25 cellular contexts compared by ENCODE assay signal in genomic region chr6:13260831-13261230, GRCh38.
DNase-seq lines count a peak whose midpoint lies in the region; ATAC-seq and TF ChIP-seq lines count a peak whose summit lies in the region.
"Had no signal": no experiment of that assay in that cellular context is flagged by ENCODE, and none has a peak within 500 bp of the region (broad histone marks: within the 10 kb centered on the region; RNA-seq: fewer than 3 reads in every experiment).

No MANE protein-coding gene starts in this region.

- TF ChIP-seq CTCF in DOHH2 (IDR thresholded peaks at IDR 0.05; ENCODE audit: low read depth, low read length, poor library complexity, severe bottlenecking) (no peak), neutrophil (IDR thresholded peaks at IDR 0.05) (no peak), testis (IDR thresholded peaks at IDR 0.05) (no peak), Caco-2 (IDR thresholded peaks at IDR 0.05; ENCODE audit: insufficient read depth in 1 of 2, low read depth in 1 of 2, low read length in 1 of 2, severe bottlenecking in 1 of 2, unreplicated experiment in 1 of 2) (no peak)

- H3K4me1 ChIP-seq in DOHH2 (ENCODE audit: control insufficient read depth, low read length) = peaks cover 82% of the 10 kb centered on the region
- peaks cover 51 to 60% of the 10 kb centered on the region in 2 experiments for H3K4me1 ChIP-seq in neutrophil (ENCODE audit: control insufficient read depth in 1 of 2, insufficient read depth in 1 of 2, low read depth in 1 of 2, low read length in 1 of 2)
- H3K4me1 ChIP-seq in testis = no peaks in the 10 kb centered on the region
- H3K4me1 ChIP-seq in Caco-2 = peaks cover 5% of the 10 kb centered on the region; the same call in 1 of the 2 replicates
- H3K4me1 ChIP-seq: sigmoid colon had no signal

- CTCF ChIA-PET in Caco-2 (lab: Charles Lee) = no interaction called here

- H3K36me3 Mint-ChIP-seq in IgD-negative memory B cell (no peaks in the 10 kb centered on the region), Caco-2 (ENCODE audit: insufficient read depth, unreplicated experiment) (no peaks in the 10 kb centered on the region)
- H3K36me3 Mint-ChIP-seq in activated naive CD8-positive, alpha-beta T cell treated with anti-CD3 and anti-CD28 coated beads for 36 hours = peaks cover 4% of the 10 kb centered on the region
- H3K36me3 Mint-ChIP-seq: activated CD4-positive, alpha-beta memory T cell treated with anti-CD3 and anti-CD28 coated beads for 36 hours; activated naive CD4-positive, alpha-beta T cell treated with anti-CD3 and anti-CD28 coated beads, Interleukin-2, amount 50 U/mL, for 72 hours had no signal

- H3K27ac Mint-ChIP-seq in IgD-negative memory B cell (peak overlapping the region; percentile 52 to 97 (median 63)), Caco-2 (ENCODE audit: unreplicated experiment) (no peak overlapping the region)
- H3K27ac Mint-ChIP-seq in activated naive CD8-positive, alpha-beta T cell treated with anti-CD3 and anti-CD28 coated beads for 36 hours = no peak overlapping the region
- H3K27ac Mint-ChIP-seq: activated CD4-positive, alpha-beta memory T cell treated with anti-CD3 and anti-CD28 coated beads for 36 hours; activated naive CD4-positive, alpha-beta T cell treated with anti-CD3 and anti-CD28 coated beads, Interleukin-2, amount 50 U/mL, for 72 hours; activated T-helper 17 cell treated with anti-CD3 and anti-CD28 coated beads, Interleukin-2, amount 50 U/mL, for 72 hours; GM23338; HFFc6; progenitor cell of endocrine pancreas had no signal

- H3K27me3 ChIP-seq in DOHH2 (ENCODE audit: control insufficient read depth, low read length) = no peaks in the 10 kb centered on the region
- no peaks in the 10 kb centered on the region for H3K27me3 ChIP-seq in neutrophil
- H3K27me3 ChIP-seq in testis = no peaks in the 10 kb centered on the region
- H3K27me3 ChIP-seq in Caco-2 (replicated peaks; ENCODE audit: control insufficient read depth, insufficient read depth, low read length) = no peaks in the 10 kb centered on the region
- H3K27me3 ChIP-seq: left lung, MG63, sigmoid colon, tibial artery had no signal

- H3K27me3 Mint-ChIP-seq in IgD-negative memory B cell = no peaks in the 10 kb centered on the region
- H3K27me3 Mint-ChIP-seq in activated naive CD8-positive, alpha-beta T cell treated with anti-CD3 and anti-CD28 coated beads for 36 hours = no peaks in the 10 kb centered on the region
- H3K27me3 Mint-ChIP-seq in Caco-2 (ENCODE audit: insufficient read depth, unreplicated experiment) = no peaks in the 10 kb centered on the region
- H3K27me3 Mint-ChIP-seq: activated T-helper 17 cell treated with anti-CD3 and anti-CD28 coated beads, Interleukin-2, amount 50 U/mL, for 72 hours; progenitor cell of endocrine pancreas; stimulated activated naive CD8-positive, alpha-beta T cell treated with anti-CD3 and anti-CD28 coated beads, Interleukin-15, Interleukin-2, amounts not matched to agents 100 ng/mL and 50 ng/mL, for 24 hours had no signal

- H3K4me1 Mint-ChIP-seq in IgD-negative memory B cell = peaks cover 36 to 72% (median 54%) of the 10 kb centered on the region in 3 donors
- H3K4me1 Mint-ChIP-seq in activated naive CD8-positive, alpha-beta T cell treated with anti-CD3 and anti-CD28 coated beads for 36 hours = peaks cover 8% of the 10 kb centered on the region
- peaks cover 21% of the 10 kb centered on the region for H3K4me1 Mint-ChIP-seq in Caco-2 (ENCODE audit: low read depth, unreplicated experiment)
- H3K4me1 Mint-ChIP-seq: activated T-helper 17 cell treated with anti-CD3 and anti-CD28 coated beads, Interleukin-2, amount 50 U/mL, for 72 hours had no signal

- peak; percentile 18 for ATAC-seq in GM19455 (IDR thresholded peaks at IDR 0.05; ENCODE audit: unreplicated experiment)
- ATAC-seq: activated naive CD4-positive, alpha-beta T cell treated with anti-CD3 and anti-CD28 coated beads, Interleukin-2, amount 50 U/mL, for 72 hours; activated T-helper 17 cell treated with anti-CD3 and anti-CD28 coated beads, Interleukin-2, amount 50 U/mL, for 72 hours; GM23338 had no signal

- H4K20me1 ChIP-seq in DOHH2 (ENCODE audit: control insufficient read depth, insufficient read depth, low read depth, low read length) = no peaks in the 10 kb centered on the region

- H3K79me2 ChIP-seq in DOHH2 (ENCODE audit: control insufficient read depth, low read length) = no peaks in the 10 kb centered on the region

- POLR2A ChIA-PET in Caco-2 (lab: Charles Lee) = no interaction called here

- peak overlapping the region; percentile 92 for H3K27ac ChIP-seq in DOHH2 (ENCODE audit: low read depth, low read length)
- H3K27ac ChIP-seq in neutrophil = peak overlapping the region; percentile 88
- H3K27ac ChIP-seq in testis = no peak overlapping the region
- H3K27ac ChIP-seq: sigmoid colon, tibial artery had no signal

- no peaks in the 10 kb centered on the region for H3K9me2 ChIP-seq in DOHH2 (replicated peaks; ENCODE audit: control insufficient read depth, low read length)

- H3K36me3 ChIP-seq in DOHH2 (ENCODE audit: control insufficient read depth, low read length) (no peaks in the 10 kb centered on the region), neutrophil (no peaks in the 10 kb centered on the region), testis (ENCODE audit: low read depth, missing control alignments) (no peaks in the 10 kb centered on the region), Caco-2 (ENCODE audit: control insufficient read depth, insufficient read depth, low read length) (no peaks in the 10 kb centered on the region)
- H3K36me3 ChIP-seq: left lung, MG63, sigmoid colon had no signal

- no peak for TF ChIP-seq POLR2A in testis (IDR thresholded peaks at IDR 0.05)

- peak overlapping the region; percentile 57 for H3K4me3 ChIP-seq in DOHH2 (ENCODE audit: low read length)
- peak overlapping the region in 1 of 2 experiments; percentile 39 for H3K4me3 ChIP-seq in neutrophil (ENCODE audit: low read depth in 1 of 2, low read length in 1 of 2)
- no peak overlapping the region for H3K4me3 ChIP-seq in testis
- no peak overlapping the region for H3K4me3 ChIP-seq in Caco-2 (ENCODE audit: low read depth, low read length)
- H3K4me3 ChIP-seq: GM23338, left lung, MG63, sigmoid colon, tibial artery had no signal

- BruUV-seq in Caco-2 (replicated peaks; lab: Mats Ljungman, UMichigan) = no TSS peak

- H3K4me2 ChIP-seq in DOHH2 (ENCODE audit: low read length) = peak overlapping the region; percentile 81
- H3K4me2 ChIP-seq: GM23338 had no signal

- H3K9me3 ChIP-seq in DOHH2 (ENCODE audit: control insufficient read depth, insufficient read depth, low read length) = peaks cover 6% of the 10 kb centered on the region; the same call in 1 of the 2 replicates
- H3K9me3 ChIP-seq in neutrophil = no peaks in the 10 kb centered on the region
- no peaks in the 10 kb centered on the region for H3K9me3 ChIP-seq in testis
- no peaks in the 10 kb centered on the region for H3K9me3 ChIP-seq in Caco-2
- H3K9me3 ChIP-seq: left lung, sigmoid colon had no signal

- intact Hi-C loops in testis (cut with DNase I; ENCODE audit: low total_unique reads) (no loop called here), Caco-2 (cut with micrococcal nuclease; ENCODE audit: unreplicated experiment) (no loop called here)

- DNase-seq in testis (no peak), Caco-2 (no peak), NCI-H1417 (lab: John Stamatoyannopoulos, UW) (no peak)
- no peak for DNase-seq in activated naive CD8-positive, alpha-beta T cell treated with anti-CD3 and anti-CD28 coated beads for 36 hours
- DNase-seq: activated CD4-positive, alpha-beta memory T cell treated with anti-CD3 and anti-CD28 coated beads for 36 hours; anterior cingulate cortex; C1 segment of cervical spinal cord; Calu3; effector CD4-positive, alpha-beta T cell; HFFc6; left lung; MG63; NCI-H1436 treated with DMSO at 0.1 percent for 48 hours; NCI-H345; sigmoid colon; tibial artery had no signal

- peaks cover 15% of the 10 kb centered on the region for H3F3A ChIP-seq in DOHH2 (ENCODE audit: control insufficient read depth, insufficient read depth)

- 94 to 95% methylated on average over 5 of the region's 5 CpGs for WGBS in testis, 2 donors

- H3K9me3 Mint-ChIP-seq in IgD-negative memory B cell (peaks cover 0 to 9% (median 6%) of the 10 kb centered on the region in 3 donors), Caco-2 (ENCODE audit: unreplicated experiment) (peaks cover 12% of the 10 kb centered on the region)
- no peaks in the 10 kb centered on the region for H3K9me3 Mint-ChIP-seq in activated naive CD8-positive, alpha-beta T cell treated with anti-CD3 and anti-CD28 coated beads for 36 hours
- H3K9me3 Mint-ChIP-seq: activated CD4-positive, alpha-beta memory T cell treated with anti-CD3 and anti-CD28 coated beads for 36 hours; HFFc6 had no signal

- peak overlapping the region; percentile 37 to 89 (median 78) for H3K4me3 Mint-ChIP-seq in IgD-negative memory B cell
- no peak overlapping the region for H3K4me3 Mint-ChIP-seq in activated naive CD8-positive, alpha-beta T cell treated with anti-CD3 and anti-CD28 coated beads for 36 hours
- no peak overlapping the region for H3K4me3 Mint-ChIP-seq in Caco-2 (ENCODE audit: unreplicated experiment)
- H3K4me3 Mint-ChIP-seq: activated CD4-positive, alpha-beta memory T cell treated with anti-CD3 and anti-CD28 coated beads for 36 hours; activated T-helper 17 cell treated with anti-CD3 and anti-CD28 coated beads, Interleukin-2, amount 50 U/mL, for 72 hours; GM23338; HFFc6; stimulated activated naive CD8-positive, alpha-beta T cell treated with anti-CD3 and anti-CD28 coated beads, Interleukin-15, Interleukin-2, amounts not matched to agents 100 ng/mL and 50 ng/mL, for 24 hours had no signal

Comparison
In these comparisons a context has a peak if more than half of its experiments do, and no peak if none do; other contexts are left out.
1. H3K27ac ChIP-seq: peak in DOHH2 (single experiment) and neutrophil (single experiment); none in testis (0 of 2).
2. H3K27ac Mint-ChIP-seq: peak in IgD-negative memory B cell (3 of 3); none in activated naive CD8-positive, alpha-beta T cell treated with anti-CD3 and anti-CD28 coated beads for 36 hours (single experiment) and Caco-2 (single experiment).
3. H3K4me3 Mint-ChIP-seq: peak in IgD-negative memory B cell (4 of 4); none in activated naive CD8-positive, alpha-beta T cell treated with anti-CD3 and anti-CD28 coated beads for 36 hours (single experiment) and Caco-2 (single experiment).